ENCODE assay signal across 20 cellular contexts in genomic region chr2:201707142-201707541, GRCh38. TPM values are rescaled to one million over a fixed set of nuclear protein-coding genes. Genes with fewer than 3 reads are reported as not detected.
"Had no signal": no experiment of that assay in that cellular context is flagged by ENCODE, and none has a peak within 500 bp of the region (broad histone marks: within the 10 kb centered on the region; RNA-seq: fewer than 3 reads in every experiment).

No MANE protein-coding gene starts in this region.

- H3K9me3 Mint-ChIP-seq: natural killer cell; stimulated activated naive B cell treated with anti-CD40 and anti-IgM and Interleukin-4, amounts not matched to agents 10 μg/mL and 1 μg/mL and 100 μg/mL, for 72 hours; WTC11 had no signal

- ATAC-seq: gastroesophageal sphincter; natural killer cell; stimulated activated naive B cell treated with anti-CD40 and anti-IgM and Interleukin-4, amounts not matched to agents 10 μg/mL and 1 μg/mL and 100 μg/mL, for 72 hours; WTC11 had no signal

- H3K4me1 ChIP-seq: ascending aorta, esophagus muscularis mucosa, gastroesophageal sphincter, left ventricle myocardium inferior, transverse colon, uterus had no signal

- H3K9me3 ChIP-seq: ascending aorta, esophagus muscularis mucosa, gastroesophageal sphincter, left ventricle myocardium inferior, transverse colon, uterus had no signal

- H3K27ac Mint-ChIP-seq: natural killer cell; stimulated activated naive B cell treated with anti-CD40 and anti-IgM and Interleukin-4, amounts not matched to agents 10 μg/mL and 1 μg/mL and 100 μg/mL, for 72 hours; WTC11 had no signal

- DNase-seq: activated effector memory CD4-positive, alpha-beta T cell treated with anti-CD3 and anti-CD28 coated beads, Interleukin-2, amount 50 U/mL, for 16 hours; activated naive CD4-positive, alpha-beta T cell treated with anti-CD3 and anti-CD28 coated beads, Interleukin-2, amount 50 U/mL, for 16 hours; activated T-cell treated with anti-CD3 and anti-CD28 coated beads for 4 hours; effector memory CD4-positive, alpha-beta T cell; left ventricle myocardium inferior; mammary epithelial cell; midbrain; natural killer cell; retina; stimulated activated CD4-positive, alpha-beta T cell treated with anti-CD3 and anti-CD28 coated beads, Interleukin-2, amount 100 ng/mL, for 48 hours; stimulated activated CD8-positive, alpha-beta memory T cell treated with anti-CD3 and anti-CD28 coated beads, Interleukin-4, amount 100 ng/mL, for 48 hours; stimulated activated naive B cell treated with anti-CD40 and anti-IgM and Interleukin-4, amounts not matched to agents 10 μg/mL and 1 μg/mL and 100 μg/mL, for 72 hours; transverse colon; uterus had no signal

- H3K27me3 ChIP-seq: ascending aorta, brain microvascular endothelial cell, esophagus muscularis mucosa, gastroesophageal sphincter, transverse colon, uterus had no signal

- H3K36me3 ChIP-seq: uterus had no signal

- H3K4me1 Mint-ChIP-seq: natural killer cell; stimulated activated naive B cell treated with anti-CD40 and anti-IgM and Interleukin-4, amounts not matched to agents 10 μg/mL and 1 μg/mL and 100 μg/mL, for 72 hours; WTC11 had no signal

- H3K4me3 ChIP-seq: ascending aorta, esophagus muscularis mucosa, gastroesophageal sphincter, left ventricle myocardium inferior, transverse colon, uterus had no signal

- H3K4me3 Mint-ChIP-seq: natural killer cell; stimulated activated naive B cell treated with anti-CD40 and anti-IgM and Interleukin-4, amounts not matched to agents 10 μg/mL and 1 μg/mL and 100 μg/mL, for 72 hours; WTC11 had no signal

- H3K27me3 Mint-ChIP-seq: progenitor cell of endocrine pancreas; stimulated activated naive B cell treated with anti-CD40 and anti-IgM and Interleukin-4, amounts not matched to agents 10 μg/mL and 1 μg/mL and 100 μg/mL, for 72 hours had no signal

- H3K27ac ChIP-seq: ascending aorta, brain microvascular endothelial cell, esophagus muscularis mucosa, gastroesophageal sphincter, left ventricle myocardium inferior, transverse colon, uterus had no signal

RNA-seq across cellular contexts. Expression of gene MPP4, which starts 8.7 kb away (rescaled TPM):
- total RNA-seq: ascending aorta, left ventricle myocardium inferior, progenitor cell of endocrine pancreas, transverse colon, WTC11 had no signal
